1 cellular context compared by ENCODE assay signal in the genomic region with DNA sequence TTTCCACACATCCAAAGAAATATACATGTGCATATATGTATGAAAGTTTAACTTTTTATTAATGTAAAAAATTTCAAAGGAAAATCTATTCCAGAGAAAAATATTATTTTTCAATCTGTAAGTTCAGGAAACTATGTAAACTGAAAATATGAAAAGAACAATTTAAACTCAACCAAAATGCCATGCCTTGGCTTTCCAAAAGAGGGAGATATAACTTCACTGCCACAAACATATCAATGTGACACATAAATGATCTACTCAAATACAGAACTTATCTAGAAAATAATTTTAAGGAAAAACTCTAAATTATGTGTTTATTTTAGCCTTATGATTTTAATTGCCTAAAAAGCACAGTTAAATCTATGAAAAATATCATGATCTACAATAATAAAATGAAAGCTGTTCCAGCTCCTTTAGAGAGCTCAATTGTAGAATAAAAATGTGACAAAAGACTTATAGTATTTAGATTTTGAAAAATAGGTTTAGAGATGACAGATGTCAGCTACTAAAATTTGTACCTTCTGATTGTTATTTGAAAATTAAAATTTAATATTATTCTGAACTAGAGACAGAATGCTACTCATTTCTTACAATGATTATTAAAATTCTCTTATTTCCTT.
TF ChIP-seq lines count a peak whose summit lies in the region.

No MANE protein-coding gene starts in this region.

TF ChIP-seq in SK-N-SH treated with all-trans-retinoic acid at 6 μM for 48 hours, 23 proteins besides CTCF, POLR2A, EP300 and RAD21 (continued from another document):
- TF ChIP-seq, protein P1, sequence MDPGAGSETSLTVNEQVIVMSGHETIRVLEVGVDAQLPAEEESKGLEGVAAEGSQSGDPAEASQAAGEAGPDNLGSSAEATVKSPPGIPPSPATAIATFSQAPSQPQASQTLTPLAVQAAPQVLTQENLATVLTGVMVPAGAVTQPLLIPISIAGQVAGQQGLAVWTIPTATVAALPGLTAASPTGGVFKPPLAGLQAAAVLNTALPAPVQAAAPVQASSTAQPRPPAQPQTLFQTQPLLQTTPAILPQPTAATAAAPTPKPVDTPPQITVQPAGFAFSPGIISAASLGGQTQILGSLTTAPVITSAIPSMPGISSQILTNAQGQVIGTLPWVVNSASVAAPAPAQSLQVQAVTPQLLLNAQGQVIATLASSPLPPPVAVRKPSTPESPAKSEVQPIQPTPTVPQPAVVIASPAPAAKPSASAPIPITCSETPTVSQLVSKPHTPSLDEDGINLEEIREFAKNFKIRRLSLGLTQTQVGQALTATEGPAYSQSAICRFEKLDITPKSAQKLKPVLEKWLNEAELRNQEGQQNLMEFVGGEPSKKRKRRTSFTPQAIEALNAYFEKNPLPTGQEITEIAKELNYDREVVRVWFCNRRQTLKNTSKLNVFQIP (CRISPR knock-in tag; IDR thresholded peaks at IDR 0.05; ENCODE audit: borderline replicate concordance, low read depth) = no peak
- TF ChIP-seq RARB (CRISPR knock-in tag; IDR thresholded peaks at IDR 0.05) (no peak), SNAI2 (CRISPR knock-in tag; IDR thresholded peaks at IDR 0.05) (no peak), OSR1 (CRISPR knock-in tag; IDR thresholded peaks at IDR 0.05) (no peak), GLIS3 (CRISPR knock-in tag; IDR thresholded peaks at IDR 0.05) (no peak), ESRRG (CRISPR knock-in tag; IDR thresholded peaks at IDR 0.05) (no peak), ZFP30 (CRISPR knock-in tag; IDR thresholded peaks at IDR 0.05) (no peak), CSDC2 (CRISPR knock-in tag; IDR thresholded peaks at IDR 0.05) (no peak)
